Comparison of ENCODE assay signal across 9 cellular contexts in genomic region chr12:124551268-124552144, GRCh38. TPM values are rescaled to one million over a fixed set of nuclear protein-coding genes. Genes with fewer than 3 reads are reported as not detected.
DNase-seq lines count a peak whose midpoint lies in the region; ATAC-seq and TF ChIP-seq lines count a peak whose summit lies in the region.
"Had no signal": no experiment of that assay in that cellular context is flagged by ENCODE, and none has a peak within 500 bp of the region (broad histone marks: within the 10 kb centered on the region; RNA-seq: fewer than 3 reads in every experiment).

No MANE protein-coding gene starts in this region.

- H3K4me1 ChIP-seq in OCI-LY3 (ENCODE audit: low read length) (peaks cover 42% of the 10 kb centered on the region), neuronal stem cell (ENCODE audit: control insufficient read depth in 2 of 2, insufficient read depth in 1 of 2, low read depth in 1 of 2, low read length in 2 of 2) (peaks cover 13 to 15% of the 10 kb centered on the region in 2 donors)

- no peak for DNase-seq in stimulated activated naive CD8-positive, alpha-beta T cell treated with anti-CD3 and anti-CD28 coated beads, Interleukin-15, Interleukin-2, amounts not matched to agents 100 U/mL and 50 U/mL, for 24 hours
- DNase-seq in epithelial cell of esophagus (ENCODE audit: low read depth), result peak; percentile 61
- no peak for DNase-seq in neuronal stem cell (ENCODE audit: low spot score)
- no peak for DNase-seq in NCI-H1048 (lab: John Stamatoyannopoulos, UW)
- DNase-seq in GM19240 (ENCODE audit: insufficient read length, low spot score), result no peak
- DNase-seq in activated CD8-positive, alpha-beta memory T cell treated with anti-CD3 and anti-CD28 coated beads for 24 hours, result no peak
- DNase-seq: DND-41 had no signal

- H2BK15ac ChIP-seq in neuronal stem cell (ENCODE audit: low read length), result no peak overlapping the region

- H3K27me3 Mint-ChIP-seq in stimulated activated naive CD8-positive, alpha-beta T cell treated with anti-CD3 and anti-CD28 coated beads, Interleukin-15, Interleukin-2, amounts not matched to agents 100 ng/mL and 50 ng/mL, for 24 hours, result no peaks in the 10 kb centered on the region

- peak overlapping the region; percentile 89 for H2AK5ac ChIP-seq in neuronal stem cell (ENCODE audit: low read depth, low read length)

- no peak overlapping the region for H4K8ac ChIP-seq in neuronal stem cell (ENCODE audit: low read depth, low read length)

- ATAC-seq in stimulated activated naive CD8-positive, alpha-beta T cell treated with anti-CD3 and anti-CD28 coated beads, Interleukin-15, Interleukin-2, amounts not matched to agents 100 U/mL and 50 U/mL, for 24 hours, result no peak

- H3K27me3 ChIP-seq in OCI-LY3 (ENCODE audit: low read depth, low read length) (no peaks in the 10 kb centered on the region), neuronal stem cell (ENCODE audit: control insufficient read depth in 3 of 3, insufficient read depth in 3 of 3, low read depth in 1 of 3, low read length in 3 of 3) (no peaks in the 10 kb centered on the region)

- no peak overlapping the region for H3K4ac ChIP-seq in neuronal stem cell (ENCODE audit: low read length)

- peak overlapping the region; percentile 65 for H3K27ac Mint-ChIP-seq in stimulated activated naive CD8-positive, alpha-beta T cell treated with anti-CD3 and anti-CD28 coated beads, Interleukin-15, Interleukin-2, amounts not matched to agents 100 ng/mL and 50 ng/mL, for 24 hours

- H3K27ac ChIP-seq in OCI-LY3 (ENCODE audit: low read length) (peak overlapping the region; percentile 31), neuronal stem cell (replicated peaks; ENCODE audit: low read length) (peak overlapping the region; percentile 71)

- peak overlapping the region; percentile 60 for H3K18ac ChIP-seq in neuronal stem cell (ENCODE audit: low read length)

- H2BK12ac ChIP-seq in neuronal stem cell (ENCODE audit: low read length), result no peak overlapping the region

- no peak overlapping the region for H4K91ac ChIP-seq in neuronal stem cell (ENCODE audit: low read depth, low read length, poor library complexity)

- H3K79me2 ChIP-seq in OCI-LY3 (ENCODE audit: low read length), result peaks cover 99% of the 10 kb centered on the region

- H3K36me3 Mint-ChIP-seq in stimulated activated naive CD8-positive, alpha-beta T cell treated with anti-CD3 and anti-CD28 coated beads, Interleukin-15, Interleukin-2, amounts not matched to agents 100 ng/mL and 50 ng/mL, for 24 hours (ENCODE audit: low read depth), result peaks cover 5% of the 10 kb centered on the region

- no peak overlapping the region for H3K4me3 Mint-ChIP-seq in stimulated activated naive CD8-positive, alpha-beta T cell treated with anti-CD3 and anti-CD28 coated beads, Interleukin-15, Interleukin-2, amounts not matched to agents 100 ng/mL and 50 ng/mL, for 24 hours

- H2BK120ac ChIP-seq in neuronal stem cell (ENCODE audit: low read depth, low read length), result peak overlapping the region; percentile 9

- H3K36me3 ChIP-seq in OCI-LY3 (replicated peaks; ENCODE audit: low read depth, low read length) (peaks cover 10% of the 10 kb centered on the region), neuronal stem cell (replicated peaks in 1 of 2; ENCODE audit: control insufficient read depth in 2 of 2, insufficient read depth in 2 of 2, low read length in 2 of 2) (no peaks in the 10 kb centered on the region)

- no peak overlapping the region for H3K14ac ChIP-seq in neuronal stem cell (ENCODE audit: low read length)

- no peak overlapping the region for H3K23ac ChIP-seq in neuronal stem cell (ENCODE audit: low read depth, low read length, poor library complexity)

- peak overlapping the region; percentile 42 for H3K4me2 ChIP-seq in OCI-LY3 (ENCODE audit: low read length)
- H3K4me2 ChIP-seq in neuronal stem cell (ENCODE audit: insufficient read depth, low read length, poor library complexity, severe bottlenecking), result no peak overlapping the region

- H3K79me1 ChIP-seq in neuronal stem cell (ENCODE audit: low read depth, low read length), result peaks cover 45% of the 10 kb centered on the region

- WGBS in neuronal stem cell (ENCODE audit: extremely low coverage in 2 of 2, insufficient read length in 2 of 2, insufficient replicate concordance in 1 of 2), 2 donors, result no CpG with 5 or more reads among the region's 25 CpGs

- H3K9ac ChIP-seq in OCI-LY3 (ENCODE audit: low read length), result no peak overlapping the region
- no peak overlapping the region for H3K9ac ChIP-seq in neuronal stem cell (ENCODE audit: low read depth, low read length, poor library complexity)

- H3K9me3 ChIP-seq in OCI-LY3 (ENCODE audit: insufficient read depth, low read length), result no peaks in the 10 kb centered on the region
- no peaks in the 10 kb centered on the region for H3K9me3 ChIP-seq in neuronal stem cell (replicated peaks in 1 of 2; ENCODE audit: control insufficient read depth in 2 of 2, insufficient read depth in 1 of 2, low read depth in 1 of 2, low read length in 2 of 2)

- H2BK5ac ChIP-seq in neuronal stem cell (ENCODE audit: low read length), result no peak overlapping the region

- no peak for TF ChIP-seq CTCF in OCI-LY3 (IDR thresholded peaks at IDR 0.05; ENCODE audit: low read depth, low read length)
- no peak for TF ChIP-seq CTCF in epithelial cell of esophagus (IDR thresholded peaks at IDR 0.05; ENCODE audit: insufficient read depth, low read depth, low read length, missing control alignments)

- peaks cover 96% of the 10 kb centered on the region for H4K20me1 ChIP-seq in OCI-LY3 (ENCODE audit: insufficient read depth, low read length)

- no peaks in the 10 kb centered on the region for H3K9me3 Mint-ChIP-seq in stimulated activated naive CD8-positive, alpha-beta T cell treated with anti-CD3 and anti-CD28 coated beads, Interleukin-15, Interleukin-2, amounts not matched to agents 100 ng/mL and 50 ng/mL, for 24 hours

- H3K4me3 ChIP-seq in OCI-LY3 (ENCODE audit: low read length) (no peak overlapping the region), epithelial cell of esophagus (ENCODE audit: low read length) (no peak overlapping the region), neuronal stem cell (ENCODE audit: low read length in 2 of 2) (no peak overlapping the region)

- H2AFZ ChIP-seq in OCI-LY3 (ENCODE audit: low read depth, low read length), result no peak overlapping the region
- H2AFZ ChIP-seq in neuronal stem cell (ENCODE audit: low read length), result peak overlapping the region; percentile 60

- H3K4me1 Mint-ChIP-seq in stimulated activated naive CD8-positive, alpha-beta T cell treated with anti-CD3 and anti-CD28 coated beads, Interleukin-15, Interleukin-2, amounts not matched to agents 100 ng/mL and 50 ng/mL, for 24 hours (ENCODE audit: low read depth), result peaks cover 92% of the 10 kb centered on the region

RNA-seq across cellular contexts. Expression of gene NCOR2, which starts 15.9 kb away (rescaled TPM):
- polyA plus RNA-seq in neuronal stem cell (2013, experiment 1 of 2), result 80.7 TPM
- polyA plus RNA-seq in neuronal stem cell (2013, experiment 2 of 2), result 80.2 TPM
